1 cellular context compared by ENCODE assay signal in the genomic region with DNA sequence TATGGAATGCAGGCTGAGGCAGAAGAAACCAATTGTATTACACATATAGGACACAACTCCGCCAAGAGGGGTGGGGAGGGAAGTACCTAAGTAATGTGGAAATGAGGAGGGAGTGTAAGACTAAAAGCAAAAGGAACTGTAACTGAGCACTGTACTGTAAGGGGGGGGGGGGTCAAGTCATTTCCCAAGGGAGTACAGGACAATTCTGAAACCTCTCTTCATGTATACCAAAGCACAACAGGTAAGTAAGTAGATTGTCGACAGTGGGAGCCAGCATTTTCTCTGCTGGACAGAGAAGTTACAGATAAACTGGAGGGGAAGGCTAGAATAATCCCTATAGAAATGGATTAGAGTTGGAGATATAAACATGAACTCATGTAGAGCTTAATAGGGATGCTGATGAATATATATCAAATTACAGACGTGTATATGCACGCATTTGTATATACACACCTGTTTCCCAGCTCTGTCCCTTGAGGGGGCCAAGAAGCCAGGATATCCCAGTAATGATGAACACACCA.
TF ChIP-seq lines count a peak whose summit lies in the region.

No MANE protein-coding gene starts in this region.

TF ChIP-seq in HEK293, 187 proteins besides CTCF, POLR2A, EP300 and RAD21 (continued from another document):
- TF ChIP-seq, protein P1, sequence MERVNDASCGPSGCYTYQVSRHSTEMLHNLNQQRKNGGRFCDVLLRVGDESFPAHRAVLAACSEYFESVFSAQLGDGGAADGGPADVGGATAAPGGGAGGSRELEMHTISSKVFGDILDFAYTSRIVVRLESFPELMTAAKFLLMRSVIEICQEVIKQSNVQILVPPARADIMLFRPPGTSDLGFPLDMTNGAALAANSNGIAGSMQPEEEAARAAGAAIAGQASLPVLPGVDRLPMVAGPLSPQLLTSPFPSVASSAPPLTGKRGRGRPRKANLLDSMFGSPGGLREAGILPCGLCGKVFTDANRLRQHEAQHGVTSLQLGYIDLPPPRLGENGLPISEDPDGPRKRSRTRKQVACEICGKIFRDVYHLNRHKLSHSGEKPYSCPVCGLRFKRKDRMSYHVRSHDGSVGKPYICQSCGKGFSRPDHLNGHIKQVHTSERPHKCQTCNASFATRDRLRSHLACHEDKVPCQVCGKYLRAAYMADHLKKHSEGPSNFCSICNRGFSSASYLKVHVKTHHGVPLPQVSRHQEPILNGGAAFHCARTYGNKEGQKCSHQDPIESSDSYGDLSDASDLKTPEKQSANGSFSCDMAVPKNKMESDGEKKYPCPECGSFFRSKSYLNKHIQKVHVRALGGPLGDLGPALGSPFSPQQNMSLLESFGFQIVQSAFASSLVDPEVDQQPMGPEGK (tag by site-specific recombination; IDR thresholded peaks at IDR 0.05): no peak
- TF ChIP-seq ZNF202 (tag by site-specific recombination; IDR thresholded peaks at IDR 0.05; ENCODE audit: borderline replicate concordance) (no peak), ZSCAN30 (tag by site-specific recombination; IDR thresholded peaks at IDR 0.05) (no peak), KLF8 (tag by site-specific recombination; IDR thresholded peaks at IDR 0.05) (no peak), ZNF324 (tag by site-specific recombination; IDR thresholded peaks at IDR 0.05) (no peak), WT1 (tag by site-specific recombination; IDR thresholded peaks at IDR 0.05) (no peak), SCRT1 (tag by site-specific recombination; IDR thresholded peaks at IDR 0.05; ENCODE audit: borderline replicate concordance) (0 out of 2 replicates have a peak, but pooled peaks have one; percentile 25), IKZF3 (tag by site-specific recombination; IDR thresholded peaks at IDR 0.05) (0 out of 2 replicates have a peak, but pooled peaks have one; percentile 11), ZNF76 (tag by site-specific recombination; IDR thresholded peaks at IDR 0.05; ENCODE audit: borderline replicate concordance, low read depth) (no peak), ZNF350 (tag by site-specific recombination; IDR thresholded peaks at IDR 0.05) (no peak), ZNF10 (tag by site-specific recombination; IDR thresholded peaks at IDR 0.05) (peak; percentile 77; the same call in 1 of the 2 replicates), ZNF623 (tag by site-specific recombination; IDR thresholded peaks at IDR 0.05) (no peak), ZNF184 (tag by site-specific recombination; IDR thresholded peaks at IDR 0.05) (no peak), SCRT2 (tag by site-specific recombination; IDR thresholded peaks at IDR 0.05) (peak; percentile 83; the same call in 1 of the 2 replicates), ZBTB17 (tag by site-specific recombination; IDR thresholded peaks at IDR 0.05) (peak; percentile 79)
- TF ChIP-seq, protein P2, sequence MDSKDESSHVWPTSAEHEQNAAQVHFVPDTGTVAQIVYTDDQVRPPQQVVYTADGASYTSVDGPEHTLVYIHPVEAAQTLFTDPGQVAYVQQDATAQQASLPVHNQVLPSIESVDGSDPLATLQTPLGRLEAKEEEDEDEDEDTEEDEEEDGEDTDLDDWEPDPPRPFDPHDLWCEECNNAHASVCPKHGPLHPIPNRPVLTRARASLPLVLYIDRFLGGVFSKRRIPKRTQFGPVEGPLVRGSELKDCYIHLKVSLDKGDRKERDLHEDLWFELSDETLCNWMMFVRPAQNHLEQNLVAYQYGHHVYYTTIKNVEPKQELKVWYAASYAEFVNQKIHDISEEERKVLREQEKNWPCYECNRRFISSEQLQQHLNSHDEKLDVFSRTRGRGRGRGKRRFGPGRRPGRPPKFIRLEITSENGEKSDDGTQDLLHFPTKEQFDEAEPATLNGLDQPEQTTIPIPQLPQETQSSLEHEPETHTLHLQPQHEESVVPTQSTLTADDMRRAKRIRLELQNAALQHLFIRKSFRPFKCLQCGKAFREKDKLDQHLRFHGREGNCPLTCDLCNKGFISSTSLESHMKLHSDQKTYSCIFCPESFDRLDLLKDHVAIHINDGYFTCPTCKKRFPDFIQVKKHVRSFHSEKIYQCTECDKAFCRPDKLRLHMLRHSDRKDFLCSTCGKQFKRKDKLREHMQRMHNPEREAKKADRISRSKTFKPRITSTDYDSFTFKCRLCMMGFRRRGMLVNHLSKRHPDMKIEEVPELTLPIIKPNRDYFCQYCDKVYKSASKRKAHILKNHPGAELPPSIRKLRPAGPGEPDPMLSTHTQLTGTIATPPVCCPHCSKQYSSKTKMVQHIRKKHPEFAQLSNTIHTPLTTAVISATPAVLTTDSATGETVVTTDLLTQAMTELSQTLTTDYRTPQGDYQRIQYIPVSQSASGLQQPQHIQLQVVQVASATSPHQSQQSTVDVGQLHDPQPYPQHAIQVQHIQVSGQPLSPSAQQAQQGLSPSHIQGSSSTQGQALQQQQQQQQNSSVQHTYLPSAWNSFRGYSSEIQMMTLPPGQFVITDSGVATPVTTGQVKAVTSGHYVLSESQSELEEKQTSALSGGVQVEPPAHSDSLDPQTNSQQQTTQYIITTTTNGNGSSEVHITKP (tag by site-specific recombination; IDR thresholded peaks at IDR 0.05): peak; percentile 55; the same call in 1 of the 2 replicates
- TF ChIP-seq, protein P3, sequence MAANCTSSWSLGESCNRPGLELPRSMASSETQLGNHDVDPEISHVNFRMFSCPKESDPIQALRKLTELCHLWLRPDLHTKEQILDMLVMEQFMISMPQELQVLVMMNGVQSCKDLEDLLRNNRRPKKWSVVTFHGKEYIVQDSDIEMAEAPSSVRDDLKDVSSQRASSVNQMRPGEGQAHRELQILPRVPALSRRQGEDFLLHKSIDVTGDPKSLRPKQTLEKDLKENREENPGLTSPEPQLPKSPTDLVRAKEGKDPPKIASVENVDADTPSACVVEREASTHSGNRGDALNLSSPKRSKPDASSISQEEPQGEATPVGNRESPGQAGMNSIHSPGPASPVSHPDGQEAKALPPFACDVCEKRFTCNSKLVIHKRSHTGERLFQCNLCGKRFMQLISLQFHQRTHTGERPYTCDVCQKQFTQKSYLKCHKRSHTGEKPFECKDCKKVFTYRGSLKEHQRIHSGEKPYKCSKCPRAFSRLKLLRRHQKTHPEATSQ (tag by site-specific recombination; IDR thresholded peaks at IDR 0.05): no peak
